13 cellular contexts compared by ENCODE assay signal in the genomic region with DNA sequence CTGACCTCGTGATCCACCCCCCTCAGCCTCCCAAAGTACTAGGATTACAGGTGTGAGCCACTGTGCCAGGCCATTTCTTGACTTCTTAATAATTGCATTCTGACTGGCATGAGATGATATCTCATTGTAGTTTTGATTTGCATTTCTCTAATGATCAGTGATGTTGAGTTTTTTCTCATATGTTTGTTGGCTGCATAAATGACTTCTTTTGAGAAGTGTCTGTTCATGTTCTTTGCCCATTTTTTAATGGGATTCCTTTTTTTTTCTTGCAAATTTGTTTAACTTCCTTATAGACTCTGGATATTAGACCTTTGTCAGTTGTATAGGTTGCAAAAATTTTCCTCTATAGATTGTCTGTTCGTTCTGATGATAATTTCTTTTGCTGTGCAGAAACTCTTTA. TPM values are rescaled to one million over a fixed set of nuclear protein-coding genes. Genes with fewer than 3 reads are reported as not detected.
"Had no signal": no experiment of that assay in that cellular context is flagged by ENCODE, and none has a peak within 500 bp of the region (broad histone marks: within the 10 kb centered on the region; RNA-seq: fewer than 3 reads in every experiment).

No MANE protein-coding gene starts in this region.

RNA-seq across cellular contexts. Expression of a gene that starts 7.4 kb away (rescaled TPM):
- total RNA-seq: activated B cell treated with CpG ODN at 0.5 μM for 24 hours; activated CD4-positive, alpha-beta memory T cell treated with anti-CD3 and anti-CD28 coated beads for 36 hours; activated CD4-positive, alpha-beta memory T cell treated with anti-CD3 and anti-CD28 coated beads, Interleukin-2, amount 10 ng/mL, durations not matched to agents 7 days and 5 days; activated CD4-positive, alpha-beta T cell treated with anti-CD3 and anti-CD28 coated beads for 36 hours; activated CD4-positive, alpha-beta T cell treated with anti-CD3 and anti-CD28 coated beads, Interleukin-2, amount 10 ng/mL, durations not matched to agents 24 days and 14 days; activated CD4-positive, alpha-beta T cell treated with anti-CD3 and anti-CD28 coated beads, Interleukin-2, amount 10 ng/mL, durations not matched to agents 7 days and 5 days; activated CD8-positive, alpha-beta memory T cell treated with anti-CD3 and anti-CD28 coated beads for 36 hours; activated CD8-positive, alpha-beta memory T cell treated with anti-CD3 and anti-CD28 coated beads, Interleukin-2, amount 10 ng/mL, durations not matched to agents 7 days and 5 days; activated CD8-positive, alpha-beta T cell treated with anti-CD3 and anti-CD28 coated beads for 36 hours; activated CD8-positive, alpha-beta T cell treated with anti-CD3 and anti-CD28 coated beads, Interleukin-2, amount 10 ng/mL, durations not matched to agents 7 days and 5 days; T-helper 1 cell treated with Interleukin-12 subunit alpha and Interleukin-12 subunit beta and Interleukin-4 antibody, amounts not matched to agents 30 ng/mL and 1 ng/mL, for 36 hours; T-helper 17 cell; T-helper 2 cell treated with Interferon-gamma antibody and Interleukin-4, amounts not matched to agents 100 ng/mL and 5 ng/mL, for 36 hours had no signal
